ENCODE assay signal across 24 cellular contexts in genomic region chr3:173841334-173841733, GRCh38.
DNase-seq lines count a peak whose midpoint lies in the region; ATAC-seq, FAIRE-seq and TF ChIP-seq lines count a peak whose summit lies in the region.
"Had no signal": no experiment of that assay in that cellular context is flagged by ENCODE, and none has a peak within 500 bp of the region (broad histone marks: within the 10 kb centered on the region; RNA-seq: fewer than 3 reads in every experiment).

No MANE protein-coding gene starts in this region.

- H3K9me3 Mint-ChIP-seq in astrocyte (ENCODE audit: unreplicated experiment) (no peaks in the 10 kb centered on the region), endodermal cell (peaks cover 19% of the 10 kb centered on the region), nephron progenitor cell (no peaks in the 10 kb centered on the region)
- H3K9me3 Mint-ChIP-seq: CD8-positive, alpha-beta T cell had no signal

- ATAC-seq in pancreas (no peak), GM18868 (IDR thresholded peaks at IDR 0.05; ENCODE audit: unreplicated experiment) (no peak), HepG2 (no peak)
- ATAC-seq: CD8-positive, alpha-beta T cell had no signal

- H3K27ac Mint-ChIP-seq in astrocyte (ENCODE audit: unreplicated experiment) (no peak overlapping the region), endodermal cell (peak overlapping the region; percentile 1), nephron progenitor cell (peak overlapping the region; percentile 24)
- H3K27ac Mint-ChIP-seq: B cell; CD4-positive, CD25-positive, alpha-beta regulatory T cell; CD8-positive, alpha-beta T cell had no signal

- H3K27me3 Mint-ChIP-seq in astrocyte (ENCODE audit: low read depth, unreplicated experiment) (no peaks in the 10 kb centered on the region), endodermal cell (ENCODE audit: insufficient read depth) (peaks cover 3% of the 10 kb centered on the region), nephron progenitor cell (ENCODE audit: low read depth, poor library complexity) (no peaks in the 10 kb centered on the region)
- H3K27me3 Mint-ChIP-seq: B cell; CD4-positive, CD25-positive, alpha-beta regulatory T cell had no signal

- TF ChIP-seq EP300 in HepG2 (IDR thresholded peaks at IDR 0.05; ENCODE audit: low read depth in 2 of 2, low read length in 2 of 2), result no peak
- TF ChIP-seq EP300 in HepG2 (CRISPR knock-in tag; IDR thresholded peaks at IDR 0.05; ENCODE audit: borderline replicate concordance), result no peak

- no peaks in the 10 kb centered on the region for H3K4me1 ChIP-seq in astrocyte (ENCODE audit: insufficient read depth, low read length)
- no peaks in the 10 kb centered on the region for H3K4me1 ChIP-seq in endodermal cell (ENCODE audit: control insufficient read depth, insufficient read depth, low read length)
- H3K4me1 ChIP-seq in pancreas, result no peaks in the 10 kb centered on the region
- H3K4me1 ChIP-seq in HepG2 (ENCODE audit: insufficient read depth, low read length), result no peaks in the 10 kb centered on the region
- H3K4me1 ChIP-seq: BLaER1, Caco-2 had no signal

- H3K9me3 ChIP-seq in astrocyte (ENCODE audit: insufficient read depth, low read depth, low read length) (no peaks in the 10 kb centered on the region), endodermal cell (ENCODE audit: control insufficient read depth, low read length) (peaks cover 10% of the 10 kb centered on the region), pancreas (no peaks in the 10 kb centered on the region), HepG2 (ENCODE audit: low read length) (no peaks in the 10 kb centered on the region)
- H3K9me3 ChIP-seq: BLaER1, Caco-2 had no signal

- H3K9ac ChIP-seq in astrocyte (ENCODE audit: low read length), result no peak overlapping the region
- no peak overlapping the region for H3K9ac ChIP-seq in endodermal cell (ENCODE audit: extremely low read depth, low read length, poor library complexity, severe bottlenecking)
- no peak overlapping the region for H3K9ac ChIP-seq in HepG2 (ENCODE audit: insufficient read depth, low read depth, low read length)
- H3K9ac ChIP-seq: BLaER1, GM23248 had no signal

- no TSS peak for BruUV-seq in HepG2 (replicated peaks; lab: Mats Ljungman, UMichigan)

- H3K4me3 Mint-ChIP-seq in astrocyte (ENCODE audit: unreplicated experiment) (no peak overlapping the region), endodermal cell (no peak overlapping the region), nephron progenitor cell (no peak overlapping the region)
- H3K4me3 Mint-ChIP-seq: B cell; CD4-positive, CD25-positive, alpha-beta regulatory T cell; CD8-positive, alpha-beta T cell had no signal

- H3K27me3 ChIP-seq in astrocyte (ENCODE audit: insufficient read depth, low read length) (no peaks in the 10 kb centered on the region), endodermal cell (ENCODE audit: control insufficient read depth, insufficient read depth, low read length, poor library complexity, severe bottlenecking) (no peaks in the 10 kb centered on the region), pancreas (no peaks in the 10 kb centered on the region), HepG2 (ENCODE audit: control insufficient read depth in 1 of 2, insufficient read depth in 2 of 2, low read length in 2 of 2) (no peaks in the 10 kb centered on the region)
- H3K27me3 ChIP-seq: BLaER1 had no signal

- POLR2A ChIA-PET in HepG2 (lab: Yijun Ruan, JAX), result no interaction called here

- DNase-seq in Daoy (ENCODE audit: low read depth) (peak; percentile 28), astrocyte (ENCODE audit: low read depth) (peak; percentile 34), endodermal cell (peak; percentile 57), nephron progenitor cell (no peak), pancreas (no peak), HepG2 (ENCODE audit: low spot score) (no peak)
- DNase-seq: Caco-2; CD4-positive, CD25-positive, alpha-beta regulatory T cell; CD8-positive, alpha-beta T cell; DMS153; DND-41; GF-D8; GM23248; H7; HCEC 1CT had no signal

- FAIRE-seq in astrocyte (lab: Jason Lieb, UNC), result no peak
- FAIRE-seq in pancreas (lab: Jason Lieb, UNC), result no peak
- FAIRE-seq in HepG2 (lab: Jason Lieb, UNC), result no peak
- FAIRE-seq: A204.1, GM12891, GM19239, H1 had no signal

- no peak for TF ChIP-seq RAD21 in HepG2 (CRISPR knock-in tag; IDR thresholded peaks at IDR 0.05)

- H3K4me2 ChIP-seq in astrocyte (ENCODE audit: low read length), result no peak overlapping the region
- no peak overlapping the region for H3K4me2 ChIP-seq in HepG2 (ENCODE audit: low read depth, low read length)
- H3K4me2 ChIP-seq: BLaER1 had no signal

- no peaks in the 10 kb centered on the region for H3K4me1 Mint-ChIP-seq in astrocyte (ENCODE audit: low read depth, unreplicated experiment)
- peaks cover 18% of the 10 kb centered on the region for H3K4me1 Mint-ChIP-seq in endodermal cell
- H3K4me1 Mint-ChIP-seq in nephron progenitor cell, result peaks cover 16% of the 10 kb centered on the region
- H3K4me1 Mint-ChIP-seq: B cell; CD4-positive, CD25-positive, alpha-beta regulatory T cell had no signal

- no peak overlapping the region for H2AFZ ChIP-seq in astrocyte (ENCODE audit: low read depth, low read length)
- no peak overlapping the region for H2AFZ ChIP-seq in HepG2 (ENCODE audit: low read length)
- H2AFZ ChIP-seq: GM23248 had no signal

- TF ChIP-seq POLR2A in HepG2 (IDR thresholded peaks at IDR 0.05; ENCODE audit: insufficient read depth in 1 of 2, low read depth in 2 of 2, low read length in 2 of 2), result no peak

- in situ Hi-C loops in HepG2 (cut with HindIII; ENCODE audit: extremely low pct_ligation_motif_present, low pct_unique_long_range_greater_than_20kb), result no loop called here

- H3K36me3 Mint-ChIP-seq in astrocyte (ENCODE audit: low read depth, unreplicated experiment), result no peaks in the 10 kb centered on the region
- H3K36me3 Mint-ChIP-seq in endodermal cell (ENCODE audit: low read depth), result peaks cover 11% of the 10 kb centered on the region
- no peaks in the 10 kb centered on the region for H3K36me3 Mint-ChIP-seq in nephron progenitor cell (ENCODE audit: low read depth)
- H3K36me3 Mint-ChIP-seq: CD4-positive, CD25-positive, alpha-beta regulatory T cell; CD8-positive, alpha-beta T cell had no signal

- H4K20me1 ChIP-seq in astrocyte (ENCODE audit: insufficient read depth, low read length) (no peaks in the 10 kb centered on the region), HepG2 (ENCODE audit: insufficient read depth, low read length) (no peaks in the 10 kb centered on the region)
- H4K20me1 ChIP-seq: BLaER1 had no signal

- H3K79me2 ChIP-seq in astrocyte (ENCODE audit: insufficient read depth, low read length) (no peaks in the 10 kb centered on the region), HepG2 (ENCODE audit: insufficient read depth, low read length) (no peaks in the 10 kb centered on the region)

- intact Hi-C loops in pancreas (cut with DNase I), result no loop called here
- intact Hi-C loops in HepG2 (cut with micrococcal nuclease; ENCODE audit: unreplicated experiment), result no loop called here

- H3K4me3 ChIP-seq in astrocyte (ENCODE audit: insufficient read depth, low read depth, low read length) (no peak overlapping the region), endodermal cell (ENCODE audit: low read length) (peak overlapping the region; percentile 2), pancreas (no peak overlapping the region), HepG2 (replicated peaks in 1 of 3; ENCODE audit: insufficient read depth in 1 of 3, low read depth in 2 of 3, low read length in 3 of 3) (no peak overlapping the region)
- H3K4me3 ChIP-seq: BLaER1, GM23248 had no signal

- TF ChIP-seq CTCF in astrocyte (IDR thresholded peaks at IDR 0.05; ENCODE audit: insufficient read depth, low read depth, low read length), result no peak
- no peak for TF ChIP-seq CTCF in endodermal cell (conservative IDR thresholded peaks at IDR 0.05)
- no peak for TF ChIP-seq CTCF in nephron progenitor cell (IDR thresholded peaks at IDR 0.05)
- no peak for TF ChIP-seq CTCF in pancreas (IDR thresholded peaks at IDR 0.05)
- no peak for TF ChIP-seq CTCF in HepG2 (CRISPR knock-in tag; IDR thresholded peaks at IDR 0.05)

- no peaks in the 10 kb centered on the region for H3K36me3 ChIP-seq in astrocyte (ENCODE audit: insufficient read depth, low read length)
- H3K36me3 ChIP-seq in endodermal cell (ENCODE audit: control insufficient read depth, insufficient read depth, low read length), result no peaks in the 10 kb centered on the region
- no peaks in the 10 kb centered on the region for H3K36me3 ChIP-seq in pancreas
- H3K36me3 ChIP-seq in HepG2 (replicated peaks in 1 of 2; ENCODE audit: control insufficient read depth in 1 of 2, insufficient read depth in 2 of 2, low read length in 2 of 2), result no peaks in the 10 kb centered on the region
- H3K36me3 ChIP-seq: BLaER1 had no signal

- CTCF ChIA-PET in HepG2 (lab: Yijun Ruan, JAX; ENCODE audit: low intra/inter-chr PET ratio, low total read pairs), result no interaction called here

- 36 to 59% methylated on average over 1 of the region's 1 CpG for WGBS in endodermal cell (ENCODE audit: insufficient coverage in 1 of 2, insufficient read length in 1 of 2), 2 experiments
- WGBS in pancreas, 2 donors, result 35 to 46% methylated on average over 1 of the region's 1 CpG
- WGBS in HepG2 (ENCODE audit: low lambda C conversion rate), result 0% methylated on average over 1 of the region's 1 CpG

- no peak overlapping the region for H3K27ac ChIP-seq in astrocyte (ENCODE audit: low read depth, low read length)
- H3K27ac ChIP-seq in endodermal cell (ENCODE audit: low read depth, low read length), result no peak overlapping the region
- H3K27ac ChIP-seq in pancreas, result no peak overlapping the region
- no peak overlapping the region for H3K27ac ChIP-seq in HepG2 (ENCODE audit: extremely low read length, insufficient read depth, low read length)
- H3K27ac ChIP-seq: 22Rv1, BLaER1, C4-2B, GM23248 had no signal

TF ChIP-seq in HepG2, 621 proteins besides CTCF, POLR2A, EP300 and RAD21 (continues in another document):
- no peak for TF ChIP-seq HNRNPLL (IDR thresholded peaks at IDR 0.05; ENCODE audit: low read depth, low read length, poor library complexity, severe bottlenecking)
- no peak for TF ChIP-seq ZNF558 (CRISPR knock-in tag; IDR thresholded peaks at IDR 0.05; ENCODE audit: borderline replicate concordance)
- TF ChIP-seq AHR (CRISPR knock-in tag; IDR thresholded peaks at IDR 0.05), result no peak
- no peak for TF ChIP-seq ARNTL (CRISPR knock-in tag; IDR thresholded peaks at IDR 0.05)
- no peak for TF ChIP-seq ISL2 (CRISPR knock-in tag; IDR thresholded peaks at IDR 0.05)
- TF ChIP-seq NCOR1 (IDR thresholded peaks at IDR 0.05; ENCODE audit: borderline replicate concordance, low read length), result no peak
- no peak for TF ChIP-seq ZNF263 (CRISPR knock-in tag; IDR thresholded peaks at IDR 0.05)
- TF ChIP-seq SRSF9 (IDR thresholded peaks at IDR 0.05; ENCODE audit: borderline replicate concordance, insufficient read depth, low read depth, low read length, poor library complexity, severe bottlenecking), result no peak

Comparison
In these comparisons a context has a peak if more than half of its experiments do, and no peak if none do; other contexts are left out.
1. DNase-seq: peak in Daoy (single experiment), astrocyte (single experiment) and endodermal cell (single experiment); none in nephron progenitor cell (single experiment), pancreas (0 of 6) and HepG2 (single experiment).